ENCODE assay signal across 20 cellular contexts in the genomic region with DNA sequence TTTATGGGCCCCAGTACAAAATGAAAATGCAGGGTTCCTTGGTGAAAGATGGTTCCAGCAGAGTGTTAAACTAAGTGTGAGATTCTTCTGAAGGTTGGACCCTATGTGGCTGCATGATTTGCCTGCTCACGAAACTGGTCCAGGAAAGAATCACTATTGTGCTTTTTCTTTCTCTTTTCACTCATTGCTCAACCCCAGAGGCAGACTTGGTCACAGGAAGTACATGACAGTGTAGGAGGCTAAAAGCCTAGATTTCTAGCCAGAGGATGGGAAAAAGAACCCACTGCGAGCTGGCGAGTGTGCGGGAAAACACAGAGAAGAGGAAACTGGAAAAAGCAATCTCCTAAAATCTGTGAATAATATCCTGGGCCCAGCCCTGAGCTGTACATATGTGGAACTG. TPM values are rescaled to one million over a fixed set of nuclear protein-coding genes. Genes with fewer than 3 reads are reported as not detected.
DNase-seq lines count a peak whose midpoint lies in the region; ATAC-seq and TF ChIP-seq lines count a peak whose summit lies in the region.
"Had no signal": no experiment of that assay in that cellular context is flagged by ENCODE, and none has a peak within 500 bp of the region (broad histone marks: within the 10 kb centered on the region; RNA-seq: fewer than 3 reads in every experiment).

No MANE protein-coding gene starts in this region.

- no peaks in the 10 kb centered on the region for H3K36me3 Mint-ChIP-seq in GM23338 (ENCODE audit: low read depth)
- H3K36me3 Mint-ChIP-seq in natural killer cell = no peaks in the 10 kb centered on the region
- H3K36me3 Mint-ChIP-seq: CD4-positive, CD25-positive, alpha-beta regulatory T cell had no signal

- H3K9ac ChIP-seq in BLaER1 (no peak overlapping the region), mesenchymal stem cell (ENCODE audit: low read length) (no peak overlapping the region)

- no peak overlapping the region for H3K14ac ChIP-seq in mesenchymal stem cell (ENCODE audit: low read length in 2 of 2)

- H3K4me3 Mint-ChIP-seq in GM23338 = no peak overlapping the region
- H3K4me3 Mint-ChIP-seq in natural killer cell = no peak overlapping the region
- H3K4me3 Mint-ChIP-seq: CD4-positive, CD25-positive, alpha-beta regulatory T cell; HFFc6 had no signal

- DNase-seq in CD1c-positive myeloid dendritic cell (ENCODE audit: extremely low spot score) = peak; percentile 6
- no peak for DNase-seq in GM23338 (ENCODE audit: low spot score)
- no peak for DNase-seq in natural killer cell
- no peak for DNase-seq in mesenchymal stem cell
- DNase-seq in DMS53 (lab: John Stamatoyannopoulos, UW) = no peak
- DNase-seq: Caco-2, GF-D8, HFFc6, IMR-90, NCI-H1417 treated with DMSO at 0.1 percent for 48 hours, NCI-H187 treated with DMSO at 0.1 percent for 48 hours, NCI-H226, NCI-H524, SW 1271 had no signal

- H2BK120ac ChIP-seq in mesenchymal stem cell (ENCODE audit: low read depth, low read length) = no peak overlapping the region

- peaks cover 11% of the 10 kb centered on the region; the same call in 1 of the 2 replicates for H3K9me2 ChIP-seq in GM23338 (ENCODE audit: insufficient read depth)

- no peaks in the 10 kb centered on the region for H3F3A ChIP-seq in GM23338 (replicated peaks; ENCODE audit: low read depth)

- no peaks in the 10 kb centered on the region for H3K79me1 ChIP-seq in mesenchymal stem cell (replicated peaks; ENCODE audit: low read length, poor library complexity, severe bottlenecking)

- H3K18ac ChIP-seq in mesenchymal stem cell (ENCODE audit: low read depth in 1 of 2, low read length in 2 of 2) = no peak overlapping the region

- no peaks in the 10 kb centered on the region for H4K20me1 ChIP-seq in BLaER1
- no peaks in the 10 kb centered on the region for H4K20me1 ChIP-seq in GM23338 (replicated peaks; ENCODE audit: insufficient read depth)

- H3K23ac ChIP-seq in mesenchymal stem cell (ENCODE audit: low read length in 2 of 2) = no peak overlapping the region

- no peaks in the 10 kb centered on the region for H3K79me2 ChIP-seq in GM23338 (replicated peaks; ENCODE audit: insufficient read depth)

- H3K27me3 ChIP-seq in BLaER1 = no peaks in the 10 kb centered on the region
- H3K27me3 ChIP-seq in GM23338 (ENCODE audit: insufficient read depth) = no peaks in the 10 kb centered on the region
- H3K27me3 ChIP-seq in mesenchymal stem cell (ENCODE audit: control insufficient read depth in 1 of 2, insufficient read depth in 1 of 2, low read length in 2 of 2) = peaks cover 6 to 13% of the 10 kb centered on the region in 2 experiments

- H2BK15ac ChIP-seq in mesenchymal stem cell (ENCODE audit: low read depth, poor library complexity, severe bottlenecking) = no peak overlapping the region

- no peak overlapping the region for H2BK12ac ChIP-seq in mesenchymal stem cell (ENCODE audit: low read length in 2 of 2)

- H3K4me3 ChIP-seq in BLaER1 = no peak overlapping the region
- H3K4me3 ChIP-seq in GM23338 = no peak overlapping the region
- no peak overlapping the region for H3K4me3 ChIP-seq in mesenchymal stem cell (ENCODE audit: insufficient read depth in 1 of 2, low read depth in 1 of 2, low read length in 2 of 2)
- H3K4me3 ChIP-seq: GM12878 had no signal

- H3K9me3 ChIP-seq in BLaER1 = no peaks in the 10 kb centered on the region
- H3K9me3 ChIP-seq in mesenchymal stem cell (ENCODE audit: control insufficient read depth, low read length) = no peaks in the 10 kb centered on the region

- peaks cover 10% of the 10 kb centered on the region for H3K4me1 Mint-ChIP-seq in GM23338
- H3K4me1 Mint-ChIP-seq in natural killer cell = peaks cover 0 to 12% of the 10 kb centered on the region in 2 donors
- H3K4me1 Mint-ChIP-seq: CD4-positive, CD25-positive, alpha-beta regulatory T cell had no signal

- H2AFZ ChIP-seq in GM23338 = 0 out of 2 replicates have a peak overlapping the region, but pooled peaks have one; percentile 83
- H2AFZ ChIP-seq in mesenchymal stem cell (ENCODE audit: low read depth, low read length) = no peak overlapping the region

- H3K4me2 ChIP-seq in BLaER1 = peak overlapping the region; percentile 58
- H3K4me2 ChIP-seq in GM23338 = no peak overlapping the region
- no peak overlapping the region for H3K4me2 ChIP-seq in mesenchymal stem cell (ENCODE audit: low read length, poor library complexity, severe bottlenecking)

- H4K8ac ChIP-seq in mesenchymal stem cell (ENCODE audit: low read length) = no peak overlapping the region

- no peak for TF ChIP-seq CTCF in GM23338 (conservative IDR thresholded peaks at IDR 0.05; ENCODE audit: low read depth in 2 of 2)
- no peak for TF ChIP-seq CTCF in natural killer cell (IDR thresholded peaks at IDR 0.05)

- H3K4me1 ChIP-seq in BLaER1 (peaks cover 17% of the 10 kb centered on the region), GM23338 (ENCODE audit: insufficient read depth) (no peaks in the 10 kb centered on the region), mesenchymal stem cell (ENCODE audit: control insufficient read depth, insufficient read depth, low read depth, low read length) (no peaks in the 10 kb centered on the region)
- H3K4me1 ChIP-seq: Caco-2 had no signal

- H3K9me3 Mint-ChIP-seq in GM23338 (no peaks in the 10 kb centered on the region), natural killer cell (no peaks in the 10 kb centered on the region)
- H3K9me3 Mint-ChIP-seq: HFFc6 had no signal

- intact Hi-C loops in natural killer cell (cut with micrococcal nuclease) = no loop called here

- H4K91ac ChIP-seq in mesenchymal stem cell (ENCODE audit: low read length) = no peak overlapping the region

- H3K27ac Mint-ChIP-seq in GM23338 = no peak overlapping the region
- H3K27ac Mint-ChIP-seq in natural killer cell = peak overlapping the region in 1 of 2 donors; percentile 39
- H3K27ac Mint-ChIP-seq: CD4-positive, CD25-positive, alpha-beta regulatory T cell; HFFc6 had no signal

- H3K27me3 Mint-ChIP-seq in GM23338 (ENCODE audit: insufficient read depth, low read depth, poor library complexity) (peaks cover 5% of the 10 kb centered on the region), natural killer cell (ENCODE audit: low read depth in 2 of 2) (peaks cover 0 to 13% of the 10 kb centered on the region in 2 donors)

- 85% methylated on average over 4 of the region's 4 CpGs for WGBS in mesenchymal stem cell

- no peak overlapping the region for H2BK5ac ChIP-seq in mesenchymal stem cell (ENCODE audit: low read depth, low read length, poor library complexity, severe bottlenecking)

- H3K4ac ChIP-seq in mesenchymal stem cell (ENCODE audit: low read depth in 1 of 2, low read length in 2 of 2) = no peak overlapping the region

- H3K36me3 ChIP-seq in BLaER1 (no peaks in the 10 kb centered on the region), GM23338 (ENCODE audit: insufficient read depth) (no peaks in the 10 kb centered on the region), mesenchymal stem cell (ENCODE audit: control insufficient read depth in 1 of 2, insufficient read depth in 2 of 2, low read depth in 1 of 2, low read length in 2 of 2) (no peaks in the 10 kb centered on the region)

- H2AK5ac ChIP-seq in mesenchymal stem cell (ENCODE audit: low read length, severe bottlenecking) = no peak overlapping the region

- H3K27ac ChIP-seq in BLaER1 = no peak overlapping the region
- no peak overlapping the region for H3K27ac ChIP-seq in GM23338 (ENCODE audit: low read depth)
- no peak overlapping the region for H3K27ac ChIP-seq in mesenchymal stem cell (ENCODE audit: low read length, poor library complexity, severe bottlenecking)

- ATAC-seq in GM23338 = no peak
- ATAC-seq in natural killer cell = peak in 2 of 3 donors; percentile 53 to 81
- no peak for ATAC-seq in HG03139 (IDR thresholded peaks at IDR 0.05; ENCODE audit: unreplicated experiment)
- ATAC-seq: GM12878 had no signal

TF ChIP-seq in GM23338, 12 proteins besides CTCF, POLR2A, EP300 and RAD21 (continues in another document):
- TF ChIP-seq POLR2AphosphoS5 (IDR thresholded peaks at IDR 0.05; ENCODE audit: low read depth) (no peak), ZNF114 (CRISPR knock-in tag; IDR thresholded peaks at IDR 0.05) (no peak), EZH2 (IDR thresholded peaks at IDR 0.05; ENCODE audit: low read depth, unreplicated experiment) (no peak)
- TF ChIP-seq, protein P1, sequence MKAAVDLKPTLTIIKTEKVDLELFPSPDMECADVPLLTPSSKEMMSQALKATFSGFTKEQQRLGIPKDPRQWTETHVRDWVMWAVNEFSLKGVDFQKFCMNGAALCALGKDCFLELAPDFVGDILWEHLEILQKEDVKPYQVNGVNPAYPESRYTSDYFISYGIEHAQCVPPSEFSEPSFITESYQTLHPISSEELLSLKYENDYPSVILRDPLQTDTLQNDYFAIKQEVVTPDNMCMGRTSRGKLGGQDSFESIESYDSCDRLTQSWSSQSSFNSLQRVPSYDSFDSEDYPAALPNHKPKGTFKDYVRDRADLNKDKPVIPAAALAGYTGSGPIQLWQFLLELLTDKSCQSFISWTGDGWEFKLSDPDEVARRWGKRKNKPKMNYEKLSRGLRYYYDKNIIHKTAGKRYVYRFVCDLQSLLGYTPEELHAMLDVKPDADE (IDR thresholded peaks at IDR 0.05) = no peak

RNA-seq across cellular contexts. Expression of a gene that starts 18.6 kb away (rescaled TPM):
- not detected in 2 replicates for total RNA-seq in GM23338 (2014; rRNA removed; shearing (Covaris generic))
- 0.08 TPM in 1 of 2 replicates, not detected in the other for polyA plus RNA-seq in GM23338 (2016; fragmentation: Nextera tagmentation; extraction: Ambion mirVana)
- not detected for total RNA-seq in natural killer cell
- polyA plus RNA-seq in mesenchymal stem cell (2013, experiment 1 of 2) = 0.01 TPM
- not detected for polyA plus RNA-seq in mesenchymal stem cell (2013, experiment 2 of 2)
- total RNA-seq: Caco-2; CD4-positive, CD25-positive, alpha-beta regulatory T cell; GM12878; HFFc6; HT-29; IMR-90; M059J had no signal
- polyA plus RNA-seq: CD4-positive, CD25-positive, alpha-beta regulatory T cell; GM12878; IMR-90 had no signal

RNA-seq across cellular contexts. Expression of a gene that starts 25.2 kb away (rescaled TPM):
- total RNA-seq in GM23338 (2014; rRNA removed; shearing (Covaris generic)) = not detected in 2 replicates
- not detected in 2 replicates for polyA plus RNA-seq in GM23338 (2016; fragmentation: Nextera tagmentation; extraction: Ambion mirVana)
- not detected for total RNA-seq in natural killer cell
- not detected for polyA plus RNA-seq in mesenchymal stem cell (2013, experiment 1 of 2)
- not detected for polyA plus RNA-seq in mesenchymal stem cell (2013, experiment 2 of 2)
- total RNA-seq: Caco-2; CD4-positive, CD25-positive, alpha-beta regulatory T cell; GM12878; HFFc6; HT-29; IMR-90; M059J had no signal
- polyA plus RNA-seq: CD4-positive, CD25-positive, alpha-beta regulatory T cell; IMR-90 had no signal

Comparison
In these comparisons a context has a peak if more than half of its experiments do, and no peak if none do; other contexts are left out.
1. ATAC-seq: peak in natural killer cell (2 of 3); none in GM23338 (single experiment) and HG03139 (single experiment).